ENCODE assay signal across 12 cellular contexts in the genomic region with DNA sequence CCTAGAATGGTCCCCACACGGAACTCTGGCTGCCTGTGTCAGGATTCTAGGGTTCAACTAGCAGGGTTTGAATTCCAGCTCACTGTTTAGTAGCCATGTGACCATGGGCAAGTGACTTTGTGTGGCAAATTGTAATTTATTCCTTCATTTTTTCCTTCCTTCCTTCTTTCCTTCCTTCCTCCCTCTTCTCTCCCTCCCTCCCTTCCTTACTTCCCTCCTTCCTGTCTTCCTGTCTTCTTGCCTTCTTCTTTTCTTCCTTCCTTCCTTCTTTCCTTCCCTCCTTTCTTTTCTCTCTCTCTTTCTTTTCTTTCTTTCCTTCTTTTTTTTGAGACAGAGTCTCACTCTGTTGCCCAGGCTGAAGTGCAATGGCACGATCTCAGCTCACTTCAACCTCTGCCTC.
DNase-seq lines count a peak whose midpoint lies in the region; TF ChIP-seq lines count a peak whose summit lies in the region.
"Had no signal": no experiment of that assay in that cellular context is flagged by ENCODE, and none has a peak within 500 bp of the region (broad histone marks: within the 10 kb centered on the region; RNA-seq: fewer than 3 reads in every experiment).

No MANE protein-coding gene starts in this region.

- H3K27ac Mint-ChIP-seq in activated naive CD4-positive, alpha-beta T cell treated with anti-CD3 and anti-CD28 coated beads, Interleukin-2, amount 50 U/mL, for 24 hours = no peak overlapping the region
- peak overlapping the region; percentile 71 for H3K27ac Mint-ChIP-seq in dendritic cell treated with granulocyte-macrophage colony-stimulating factor and Interleukin-4, amounts not matched to agents 40 ng/mL and 50 ng/mL, for 4 days

- H3K9me3 ChIP-seq in SU-DHL-6 (ENCODE audit: insufficient read depth, low read length) = no peaks in the 10 kb centered on the region

- H3K4me1 Mint-ChIP-seq in activated naive CD4-positive, alpha-beta T cell treated with anti-CD3 and anti-CD28 coated beads, Interleukin-2, amount 50 U/mL, for 24 hours = peaks cover 7% of the 10 kb centered on the region
- peaks cover 13% of the 10 kb centered on the region for H3K4me1 Mint-ChIP-seq in dendritic cell treated with granulocyte-macrophage colony-stimulating factor and Interleukin-4, amounts not matched to agents 40 ng/mL and 50 ng/mL, for 4 days (ENCODE audit: low read depth)

- H3K27me3 Mint-ChIP-seq in activated naive CD4-positive, alpha-beta T cell treated with anti-CD3 and anti-CD28 coated beads, Interleukin-2, amount 50 U/mL, for 24 hours = no peaks in the 10 kb centered on the region
- H3K27me3 Mint-ChIP-seq in dendritic cell treated with granulocyte-macrophage colony-stimulating factor and Interleukin-4, amounts not matched to agents 40 ng/mL and 50 ng/mL, for 4 days = peaks cover 21% of the 10 kb centered on the region

- H3K9me2 ChIP-seq in SU-DHL-6 (replicated peaks; ENCODE audit: insufficient read depth, low read length) = no peaks in the 10 kb centered on the region

- H3K9ac ChIP-seq in SU-DHL-6 (ENCODE audit: low read length) = no peak overlapping the region
- H3K9ac ChIP-seq: GM23248 had no signal

- intact Hi-C loops in dendritic cell treated with granulocyte-macrophage colony-stimulating factor and Interleukin-4, amounts not matched to agents 40 ng/mL and 50 ng/mL, for 4 days (cut with micrococcal nuclease) = no loop called here

- peak overlapping the region; percentile 66 for H3K4me3 Mint-ChIP-seq in activated naive CD4-positive, alpha-beta T cell treated with anti-CD3 and anti-CD28 coated beads, Interleukin-2, amount 50 U/mL, for 24 hours
- peak overlapping the region; percentile 33 for H3K4me3 Mint-ChIP-seq in dendritic cell treated with granulocyte-macrophage colony-stimulating factor and Interleukin-4, amounts not matched to agents 40 ng/mL and 50 ng/mL, for 4 days

- no peak for DNase-seq in activated naive CD4-positive, alpha-beta T cell (lab: John Stamatoyannopoulos, UW)
- DNase-seq in NCI-H2227 (lab: John Stamatoyannopoulos, UW; ENCODE audit: unreplicated experiment) = no peak
- DNase-seq in RPMI8226 = no peak
- DNase-seq in pons (ENCODE audit: low spot score) = no peak
- no peak for DNase-seq in nucleus accumbens (lab: John Stamatoyannopoulos, UW)
- DNase-seq: central memory CD4-positive, alpha-beta T cell; GM23248; stimulated activated CD4-positive, alpha-beta T cell treated with anti-CD3 and anti-CD28 coated beads, Interleukin-12 subunit alpha, Interleukin-12 subunit beta, amount 100 ng/mL, for 4 hours had no signal

- H3K4me3 ChIP-seq in SU-DHL-6 (ENCODE audit: insufficient read depth, low read length, poor library complexity, severe bottlenecking) = no peak overlapping the region
- H3K4me3 ChIP-seq: GM23248 had no signal

- no peaks in the 10 kb centered on the region for H3F3A ChIP-seq in SU-DHL-6 (ENCODE audit: insufficient read depth)

- peaks cover 3% of the 10 kb centered on the region for H3K36me3 Mint-ChIP-seq in activated naive CD4-positive, alpha-beta T cell treated with anti-CD3 and anti-CD28 coated beads, Interleukin-2, amount 50 U/mL, for 24 hours
- H3K36me3 Mint-ChIP-seq in dendritic cell treated with granulocyte-macrophage colony-stimulating factor and Interleukin-4, amounts not matched to agents 40 ng/mL and 50 ng/mL, for 4 days (ENCODE audit: low read depth) = no peaks in the 10 kb centered on the region

- H2AFZ ChIP-seq in SU-DHL-6 (ENCODE audit: low read depth, low read length, severe bottlenecking) = peak overlapping the region; percentile 99
- H2AFZ ChIP-seq: GM23248 had no signal

- no peak overlapping the region for H3K27ac ChIP-seq in SU-DHL-6 (ENCODE audit: low read depth, low read length)
- H3K27ac ChIP-seq: epithelial cell of prostate, GM23248 had no signal

- no peaks in the 10 kb centered on the region for H3K79me2 ChIP-seq in SU-DHL-6 (ENCODE audit: insufficient read depth, low read length)

- H3K36me3 ChIP-seq in SU-DHL-6 (ENCODE audit: low read length) = no peaks in the 10 kb centered on the region

- no peak for TF ChIP-seq CTCF in SU-DHL-6 (IDR thresholded peaks at IDR 0.05; ENCODE audit: insufficient read depth, low read length, poor library complexity, severe bottlenecking)

- no peaks in the 10 kb centered on the region for H3K27me3 ChIP-seq in SU-DHL-6 (ENCODE audit: low read length)

- H3K9me3 Mint-ChIP-seq in activated naive CD4-positive, alpha-beta T cell treated with anti-CD3 and anti-CD28 coated beads, Interleukin-2, amount 50 U/mL, for 24 hours = no peaks in the 10 kb centered on the region
- H3K9me3 Mint-ChIP-seq in dendritic cell treated with granulocyte-macrophage colony-stimulating factor and Interleukin-4, amounts not matched to agents 40 ng/mL and 50 ng/mL, for 4 days = peaks cover 14% of the 10 kb centered on the region

- no peaks in the 10 kb centered on the region for H4K20me1 ChIP-seq in SU-DHL-6 (ENCODE audit: low read depth, low read length)

- H3K4me2 ChIP-seq in SU-DHL-6 (ENCODE audit: low read depth, low read length, poor library complexity, severe bottlenecking) = peak overlapping the region; percentile 55
